24 cellular contexts compared by ENCODE assay signal in genomic region chr11:21268036-21268435, GRCh38.
A peak's percentile ranks its signal among the peaks of the same experiment; 100 is the strongest.
DNase-seq lines count a peak whose midpoint lies in the region; ATAC-seq, FAIRE-seq and TF ChIP-seq lines count a peak whose summit lies in the region.
"Had no signal": no experiment of that assay in that cellular context is flagged by ENCODE, and none has a peak within 500 bp of the region (broad histone marks: within the 10 kb centered on the region; RNA-seq: fewer than 3 reads in every experiment).

No MANE protein-coding gene starts in this region.

- H3K79me1 ChIP-seq in H1 (ENCODE audit: low read depth, low read length) (no peaks in the 10 kb centered on the region), mesendoderm (ENCODE audit: low read length) (no peaks in the 10 kb centered on the region)

- peak; percentile 32 for FAIRE-seq in H1 (lab: Jason Lieb, UNC)
- FAIRE-seq: A204.1, G401.6, GM12892, GM19239, H54 had no signal

- no peak overlapping the region for H3K14ac ChIP-seq in H1 (ENCODE audit: insufficient read length)

- H3K36me3 Mint-ChIP-seq in natural killer cell treated with Interleukin-12 subunit alpha and Interleukin-12 subunit beta and Interleukin-15 and Interleukin-18, amount 100 ng/mL, for 72 hours, result no peaks in the 10 kb centered on the region
- no peaks in the 10 kb centered on the region; the same call in 1 of the 2 replicates for H3K36me3 Mint-ChIP-seq in HFFc6 (ENCODE audit: low read depth)
- H3K36me3 Mint-ChIP-seq: CD4-positive, CD25-positive, alpha-beta regulatory T cell; CD8-positive, alpha-beta T cell had no signal

- H3K4me2 ChIP-seq in H1 (ENCODE audit: insufficient read depth in 1 of 2, low read depth in 2 of 2, low read length in 2 of 2), result no peak overlapping the region
- H3K4me2 ChIP-seq in mesendoderm (ENCODE audit: low read length), result no peak overlapping the region
- H3K4me2 ChIP-seq: BLaER1 had no signal

- H3K4me3 Mint-ChIP-seq in natural killer cell treated with Interleukin-12 subunit alpha and Interleukin-12 subunit beta and Interleukin-15 and Interleukin-18, amount 100 ng/mL, for 72 hours, result no peak overlapping the region
- H3K4me3 Mint-ChIP-seq in HFFc6, result no peak overlapping the region
- H3K4me3 Mint-ChIP-seq: B cell; CD4-positive, CD25-positive, alpha-beta regulatory T cell; CD8-positive, alpha-beta T cell had no signal

- H2BK5ac ChIP-seq in H1 (ENCODE audit: low read depth, low read length), result no peak overlapping the region
- H2BK5ac ChIP-seq in mesendoderm (ENCODE audit: low read length), result no peak overlapping the region

- H2BK20ac ChIP-seq in H1 (ENCODE audit: low read length), result no peak overlapping the region

- H3K9ac ChIP-seq in H1 (replicated peaks in 1 of 4; ENCODE audit: extremely low read depth in 1 of 4, low read depth in 3 of 4, low read length in 3 of 4) (no peak overlapping the region), mesendoderm (ENCODE audit: low read length) (no peak overlapping the region)
- H3K9ac ChIP-seq: BLaER1, GM23248 had no signal

- H4K5ac ChIP-seq in H1 (ENCODE audit: insufficient read length, low read depth, low read length), result no peak overlapping the region
- H4K5ac ChIP-seq in mesendoderm (ENCODE audit: low read length), result no peak overlapping the region

- TF ChIP-seq EP300 in H1 (IDR thresholded peaks at IDR 0.05; ENCODE audit: borderline replicate concordance in 1 of 2, low read depth in 2 of 2, low read length in 2 of 2), result no peak

- POLR2A ChIA-PET in H1 (lab: Charles Lee; ENCODE audit: partially characterized antibody), result no interaction called here

- TF ChIP-seq CTCF in H1 (IDR thresholded peaks at IDR 0.05; ENCODE audit: control extremely low read depth in 1 of 3, insufficient read depth in 1 of 3, low read depth in 1 of 3, low read length in 3 of 3), result peak in 1 of 3 experiments; percentile 22; a peak in 1 of 4 replicates
- no peak for TF ChIP-seq CTCF in HFFc6 (IDR thresholded peaks at IDR 0.05)

- no peaks in the 10 kb centered on the region for H3K4me1 ChIP-seq in H1 (replicated peaks in 1 of 4; ENCODE audit: control insufficient read depth in 3 of 4, insufficient read depth in 4 of 4, low read length in 3 of 4)
- no peaks in the 10 kb centered on the region for H3K4me1 ChIP-seq in mesendoderm (ENCODE audit: control insufficient read depth, low read depth, low read length)
- H3K4me1 ChIP-seq: BLaER1, Caco-2 had no signal

- H2BK120ac ChIP-seq in H1 (replicated peaks; ENCODE audit: low read depth, low read length) (no peak overlapping the region), mesendoderm (ENCODE audit: low read depth, low read length) (no peak overlapping the region)

- H3K27me3 Mint-ChIP-seq in natural killer cell treated with Interleukin-12 subunit alpha and Interleukin-12 subunit beta and Interleukin-15 and Interleukin-18, amount 100 ng/mL, for 72 hours, result no peaks in the 10 kb centered on the region
- H3K27me3 Mint-ChIP-seq in HFFc6 (ENCODE audit: insufficient read depth), result peaks cover 1% of the 10 kb centered on the region
- H3K27me3 Mint-ChIP-seq: B cell; CD4-positive, CD25-positive, alpha-beta regulatory T cell had no signal

- H3K27me3 ChIP-seq in H1 (replicated peaks in 1 of 4; ENCODE audit: control insufficient read depth in 3 of 4, extremely low read depth in 1 of 4, insufficient read depth in 3 of 4, low read length in 3 of 4) (no peaks in the 10 kb centered on the region), mesendoderm (ENCODE audit: insufficient read depth, low read length, poor library complexity) (no peaks in the 10 kb centered on the region)
- H3K27me3 ChIP-seq: BLaER1 had no signal

- H2AFZ ChIP-seq in H1 (ENCODE audit: low read length), result peak overlapping the region; percentile 42; the same call in 1 of the 2 replicates
- H2AFZ ChIP-seq: GM23248 had no signal

- no peak for TF ChIP-seq POLR2A in H1 (IDR thresholded peaks at IDR 0.05; ENCODE audit: control extremely low read depth in 1 of 2, low read depth in 2 of 2, low read length in 2 of 2)

- H4K91ac ChIP-seq in H1 (replicated peaks; ENCODE audit: insufficient read length, low read length), result no peak overlapping the region

- H3K27ac ChIP-seq in H1 (ENCODE audit: low read depth, low read length) (no peak overlapping the region), mesendoderm (ENCODE audit: low read depth, low read length) (no peak overlapping the region)
- H3K27ac ChIP-seq: 22Rv1, BLaER1, C4-2B, GM23248 had no signal

- peaks cover 23% of the 10 kb centered on the region for H3K9me3 Mint-ChIP-seq in natural killer cell treated with Interleukin-12 subunit alpha and Interleukin-12 subunit beta and Interleukin-15 and Interleukin-18, amount 100 ng/mL, for 72 hours
- H3K9me3 Mint-ChIP-seq in HFFc6, result peaks cover 60% of the 10 kb centered on the region

- DNase-seq in DMS 273 (lab: John Stamatoyannopoulos, UW; ENCODE audit: unreplicated experiment) (peak; percentile 1), DMS 273 treated with DMSO at 0.1 percent for 48 hours (lab: John Stamatoyannopoulos, UW) (no peak), H1 (ENCODE audit: low read depth in 1 of 2, low spot score in 2 of 2) (no peak), mesendoderm (peak; percentile 31), GM19238 (ENCODE audit: insufficient read length, low spot score) (no peak), HFFc6 (no peak)
- no peak for DNase-seq in activated effector memory CD4-positive, alpha-beta T cell treated with Interleukin-2 at 50 U/mL for 16 hours
- no peak for DNase-seq in natural killer cell treated with Interleukin-12 subunit alpha and Interleukin-12 subunit beta and Interleukin-15 and Interleukin-18, amount 100 ng/mL, for 72 hours (ENCODE audit: low spot score)
- DNase-seq: Caco-2; CD4-positive, CD25-positive, alpha-beta regulatory T cell; CD8-positive, alpha-beta T cell; DMS53; DND-41; GM23248; HCEC 1CT had no signal

- H3K56ac ChIP-seq in H1 (replicated peaks; ENCODE audit: insufficient read length, low read depth, low read length) (no peak overlapping the region), mesendoderm (ENCODE audit: low read length) (no peak overlapping the region)

- H3K23me2 ChIP-seq in H1 (ENCODE audit: low read depth, low read length), result no peaks in the 10 kb centered on the region; the same call in 1 of the 2 replicates

- no peak overlapping the region for H3K4ac ChIP-seq in H1 (replicated peaks; ENCODE audit: insufficient read length, low read depth, low read length)
- no peak overlapping the region for H3K4ac ChIP-seq in mesendoderm (ENCODE audit: low read depth, low read length)

- peaks cover 3 to 6% of the 10 kb centered on the region in 2 experiments; a peak in 2 of 4 replicates for H3K9me3 ChIP-seq in H1 (ENCODE audit: insufficient read depth in 2 of 2, low read depth in 1 of 2, low read length in 1 of 2)
- H3K9me3 ChIP-seq: BLaER1, Caco-2 had no signal

- no peaks in the 10 kb centered on the region; a peak in 1 of 8 replicates for H3K36me3 ChIP-seq in H1 (ENCODE audit: control insufficient read depth in 2 of 4, insufficient read depth in 4 of 4, low read length in 3 of 4)
- no peaks in the 10 kb centered on the region for H3K36me3 ChIP-seq in mesendoderm (ENCODE audit: control insufficient read depth, insufficient read depth, low read length)
- H3K36me3 ChIP-seq: BLaER1 had no signal

- no peak for ATAC-seq in natural killer cell treated with Interleukin-12 subunit alpha and Interleukin-12 subunit beta and Interleukin-15 and Interleukin-18, amount 100 ng/mL, for 72 hours
- ATAC-seq: CD8-positive, alpha-beta T cell had no signal

- 71% methylated on average over 2 of the region's 2 CpGs; no CpG with 5 or more reads in 1 of the 2 experiments for WGBS in H1 (ENCODE audit: extremely low coverage in 1 of 2, insufficient coverage in 1 of 2, insufficient read length in 1 of 2, insufficient replicate concordance in 2 of 2, low coverage in 1 of 2, low lambda C conversion rate in 2 of 2, missing lambda C conversion rate in 1 of 2), 2 experiments
- no CpG with 5 or more reads among the region's 2 CpGs for whole genome bisulfite sequencing in mesendoderm (ENCODE audit: extremely low coverage, insufficient coverage, low lambda C conversion rate)

- H3K23ac ChIP-seq in H1 (ENCODE audit: insufficient read length) (no peak overlapping the region), mesendoderm (ENCODE audit: low read length) (no peak overlapping the region)

- peak; percentile 27 to 30; a peak in 2 of 4 replicates for TF ChIP-seq RAD21 in H1 (IDR thresholded peaks at IDR 0.05 in 1 of 2, conservative IDR thresholded peaks at IDR 0.05 in 1 of 2; ENCODE audit: low read depth in 2 of 2, low read length in 2 of 2)

- H4K8ac ChIP-seq in H1 (ENCODE audit: extremely low read depth, insufficient read depth, low read length) (no peak overlapping the region), mesendoderm (ENCODE audit: low read depth, low read length) (peak overlapping the region; percentile 28)

- no peak overlapping the region for H3K4me3 ChIP-seq in H1 (ENCODE audit: extremely low read depth in 1 of 4, insufficient read depth in 2 of 4, low read depth in 3 of 4, low read length in 4 of 4)
- no peak overlapping the region for H3K4me3 ChIP-seq in mesendoderm (ENCODE audit: low read length)
- H3K4me3 ChIP-seq: BLaER1, GM23248 had no signal

- H2AK5ac ChIP-seq in H1 (ENCODE audit: low read depth, low read length) (no peak overlapping the region), mesendoderm (ENCODE audit: low read length) (no peak overlapping the region)

- H2BK15ac ChIP-seq in H1 (ENCODE audit: low read length) (no peak overlapping the region), mesendoderm (replicated peaks; ENCODE audit: low read depth) (peak overlapping the region; percentile 36)

- no peak overlapping the region for H2BK12ac ChIP-seq in H1 (ENCODE audit: low read depth, low read length)

- H3K4me1 Mint-ChIP-seq in natural killer cell treated with Interleukin-12 subunit alpha and Interleukin-12 subunit beta and Interleukin-15 and Interleukin-18, amount 100 ng/mL, for 72 hours (ENCODE audit: low read depth in 2 of 2), result no peaks in the 10 kb centered on the region
- H3K4me1 Mint-ChIP-seq in HFFc6 (ENCODE audit: low read depth), result no peaks in the 10 kb centered on the region
- H3K4me1 Mint-ChIP-seq: B cell; CD4-positive, CD25-positive, alpha-beta regulatory T cell had no signal

- CTCF ChIA-PET in H1 (lab: Charles Lee; ENCODE audit: partially characterized antibody), result interaction anchor here (0.6 to 2.0 kb wide), 10 partner anchors 10 to 84 kb away, joined by 3 to 8 read pairs (median 4); no protein-coding TSS in a partner anchor

- H4K20me1 ChIP-seq in H1 (replicated peaks in 1 of 2; ENCODE audit: control insufficient read depth in 1 of 2, insufficient read depth in 2 of 2, low read length in 2 of 2), result no peaks in the 10 kb centered on the region
- H4K20me1 ChIP-seq: BLaER1 had no signal

- H3K79me2 ChIP-seq in H1 (ENCODE audit: control insufficient read depth in 1 of 2, insufficient read depth in 2 of 2, low read length in 2 of 2) (no peaks in the 10 kb centered on the region), mesendoderm (ENCODE audit: control insufficient read depth, insufficient read depth, low read length) (no peaks in the 10 kb centered on the region)

- no peak overlapping the region for H3K27ac Mint-ChIP-seq in natural killer cell treated with Interleukin-12 subunit alpha and Interleukin-12 subunit beta and Interleukin-15 and Interleukin-18, amount 100 ng/mL, for 72 hours
- H3K27ac Mint-ChIP-seq in HFFc6, result no peak overlapping the region
- H3K27ac Mint-ChIP-seq: B cell; CD4-positive, CD25-positive, alpha-beta regulatory T cell; CD8-positive, alpha-beta T cell had no signal

- no peak overlapping the region for H3K18ac ChIP-seq in H1 (ENCODE audit: extremely low read depth, low read length)
- no peak overlapping the region for H3K18ac ChIP-seq in mesendoderm (ENCODE audit: low read length)

Comparison
In these comparisons a context has a peak if more than half of its experiments do, and no peak if none do; other contexts are left out.
1. DNase-seq: peak in DMS 273 (single experiment) and mesendoderm (single experiment); none in DMS 273 treated with DMSO at 0.1 percent for 48 hours (single experiment), H1 (0 of 2), GM19238 (single experiment), activated effector memory CD4-positive, alpha-beta T cell treated with Interleukin-2 at 50 U/mL for 16 hours (single experiment), natural killer cell treated with Interleukin-12 subunit alpha and Interleukin-12 subunit beta and Interleukin-15 and Interleukin-18, amount 100 ng/mL, for 72 hours (single experiment) and HFFc6 (single experiment).